In the genomic region with DNA sequence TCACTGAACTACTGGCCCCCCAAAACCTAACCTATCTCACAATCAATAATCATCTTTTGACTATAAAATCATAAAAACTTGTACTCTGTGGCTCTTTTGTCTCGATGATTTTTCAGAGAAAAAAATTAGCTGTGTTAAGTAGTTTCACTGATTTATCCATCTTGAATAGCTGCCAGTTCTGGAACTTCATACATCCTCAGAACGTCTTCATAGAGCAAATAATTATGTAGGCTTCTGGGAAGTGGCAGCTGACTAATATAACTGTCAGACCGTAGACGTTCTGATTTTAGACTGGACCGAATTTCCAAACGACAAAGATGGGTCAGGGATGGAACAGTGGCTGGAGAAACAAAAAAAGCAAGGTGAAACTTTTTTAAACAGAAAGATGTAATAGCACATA, we compare ENCODE assay signal across 22 cellular contexts.
"Had no signal": no experiment of that assay in that cellular context is flagged by ENCODE, and none has a peak within 500 bp of the region (broad histone marks: within the 10 kb centered on the region; RNA-seq: fewer than 3 reads in every experiment).

No MANE protein-coding gene starts in this region.

- H3K4me3 ChIP-seq: gastroesophageal sphincter, heart left ventricle, neural progenitor cell, prostate gland, right atrium auricular region, vagina had no signal

- H3K9me3 Mint-ChIP-seq: activated T-helper 17 cell treated with anti-CD3 and anti-CD28 coated beads, Interleukin-2, amount 50 U/mL, for 72 hours; memory B cell had no signal

- H3K27ac ChIP-seq: gastroesophageal sphincter, heart left ventricle, neural progenitor cell, prostate gland, right atrium auricular region, vagina had no signal

- H3K36me3 ChIP-seq: neural progenitor cell, prostate gland, vagina had no signal

- H3K9ac ChIP-seq: neural progenitor cell had no signal

- H3K9me3 ChIP-seq: gastroesophageal sphincter, prostate gland, right atrium auricular region, vagina had no signal

- H3K27ac Mint-ChIP-seq: activated CD8-positive, alpha-beta T cell treated with anti-CD3 and anti-CD28 coated beads for 36 hours; activated naive CD4-positive, alpha-beta T cell treated with anti-CD3 and anti-CD28 coated beads, Interleukin-2, amount 10 ng/mL, durations not matched to agents 7 days and 5 days; activated naive CD8-positive, alpha-beta T cell treated with anti-CD3 and anti-CD28 coated beads, Interleukin-2, amount 50 U/mL, for 24 hours; activated T-helper 17 cell treated with anti-CD3 and anti-CD28 coated beads, Interleukin-2, amount 50 U/mL, for 72 hours; dendritic cell treated with granulocyte-macrophage colony-stimulating factor and Interleukin-4, amounts not matched to agents 40 ng/mL and 50 ng/mL, for 4 days; memory B cell; neural progenitor cell had no signal

- H3K4me3 Mint-ChIP-seq: activated CD8-positive, alpha-beta T cell treated with anti-CD3 and anti-CD28 coated beads for 36 hours; activated naive CD4-positive, alpha-beta T cell treated with anti-CD3 and anti-CD28 coated beads, Interleukin-2, amount 10 ng/mL, durations not matched to agents 7 days and 5 days; activated naive CD8-positive, alpha-beta T cell treated with anti-CD3 and anti-CD28 coated beads, Interleukin-2, amount 50 U/mL, for 24 hours; activated T-helper 17 cell treated with anti-CD3 and anti-CD28 coated beads, Interleukin-2, amount 50 U/mL, for 72 hours; dendritic cell treated with granulocyte-macrophage colony-stimulating factor and Interleukin-4, amounts not matched to agents 40 ng/mL and 50 ng/mL, for 4 days; memory B cell; neural progenitor cell; stimulated activated naive CD8-positive, alpha-beta T cell treated with anti-CD3 and anti-CD28 coated beads, Interleukin-15, amount 100 ng/mL, for 72 hours had no signal

- DNase-seq: activated CD4-positive, alpha-beta T cell treated with anti-CD3 and anti-CD28 coated beads for 48 hours; activated CD4-positive, CD25-positive, alpha-beta regulatory T cell; activated CD8-positive, alpha-beta T cell treated with anti-CD3 and anti-CD28 coated beads for 36 hours; activated naive CD4-positive, alpha-beta T cell treated with anti-CD3 and anti-CD28 coated beads, Interleukin-2, amount 10 ng/mL, durations not matched to agents 7 days and 5 days; activated naive CD8-positive, alpha-beta T cell treated with anti-CD3 and anti-CD28 coated beads, Interleukin-2, amount 50 U/mL, for 24 hours; activated T-cell treated with anti-CD3 and anti-CD28 coated beads, Interleukin-2, amount 50 U/mL, for 1 hour; aorta; effector CD8-positive, alpha-beta T cell; heart left ventricle; small intestine; stimulated activated CD4-positive, alpha-beta T cell treated with anti-CD3 and anti-CD28 coated beads, Interleukin-4, amount 100 ng/mL, for 1 hour; stimulated activated naive CD8-positive, alpha-beta T cell treated with anti-CD3 and anti-CD28 coated beads, Interleukin-15, amount 100 ng/mL, for 72 hours; T1000; trophoblast cell had no signal

- H3K4me1 ChIP-seq: gastroesophageal sphincter, neural progenitor cell, prostate gland, right atrium auricular region, vagina had no signal

- ATAC-seq: activated CD8-positive, alpha-beta T cell treated with anti-CD3 and anti-CD28 coated beads for 36 hours; activated naive CD8-positive, alpha-beta T cell treated with anti-CD3 and anti-CD28 coated beads, Interleukin-2, amount 50 U/mL, for 24 hours; activated T-helper 17 cell treated with anti-CD3 and anti-CD28 coated beads, Interleukin-2, amount 50 U/mL, for 72 hours; gastroesophageal sphincter; heart left ventricle; stimulated activated naive CD8-positive, alpha-beta T cell treated with anti-CD3 and anti-CD28 coated beads, Interleukin-15, amount 100 ng/mL, for 72 hours had no signal

- H3K27me3 Mint-ChIP-seq: activated CD8-positive, alpha-beta T cell treated with anti-CD3 and anti-CD28 coated beads for 36 hours; activated naive CD4-positive, alpha-beta T cell treated with anti-CD3 and anti-CD28 coated beads, Interleukin-2, amount 10 ng/mL, durations not matched to agents 7 days and 5 days; activated naive CD8-positive, alpha-beta T cell treated with anti-CD3 and anti-CD28 coated beads, Interleukin-2, amount 50 U/mL, for 24 hours; activated T-helper 17 cell treated with anti-CD3 and anti-CD28 coated beads, Interleukin-2, amount 50 U/mL, for 72 hours; dendritic cell treated with granulocyte-macrophage colony-stimulating factor and Interleukin-4, amounts not matched to agents 40 ng/mL and 50 ng/mL, for 4 days; memory B cell; stimulated activated naive CD8-positive, alpha-beta T cell treated with anti-CD3 and anti-CD28 coated beads, Interleukin-15, amount 100 ng/mL, for 72 hours had no signal

- H3K27me3 ChIP-seq: gastroesophageal sphincter, heart left ventricle, neural progenitor cell, right atrium auricular region, vagina had no signal

- H3K4me1 Mint-ChIP-seq: activated naive CD4-positive, alpha-beta T cell treated with anti-CD3 and anti-CD28 coated beads, Interleukin-2, amount 10 ng/mL, durations not matched to agents 7 days and 5 days; activated naive CD8-positive, alpha-beta T cell treated with anti-CD3 and anti-CD28 coated beads, Interleukin-2, amount 50 U/mL, for 24 hours; neural progenitor cell; stimulated activated naive CD8-positive, alpha-beta T cell treated with anti-CD3 and anti-CD28 coated beads, Interleukin-15, amount 100 ng/mL, for 72 hours had no signal
